In the genomic region with DNA sequence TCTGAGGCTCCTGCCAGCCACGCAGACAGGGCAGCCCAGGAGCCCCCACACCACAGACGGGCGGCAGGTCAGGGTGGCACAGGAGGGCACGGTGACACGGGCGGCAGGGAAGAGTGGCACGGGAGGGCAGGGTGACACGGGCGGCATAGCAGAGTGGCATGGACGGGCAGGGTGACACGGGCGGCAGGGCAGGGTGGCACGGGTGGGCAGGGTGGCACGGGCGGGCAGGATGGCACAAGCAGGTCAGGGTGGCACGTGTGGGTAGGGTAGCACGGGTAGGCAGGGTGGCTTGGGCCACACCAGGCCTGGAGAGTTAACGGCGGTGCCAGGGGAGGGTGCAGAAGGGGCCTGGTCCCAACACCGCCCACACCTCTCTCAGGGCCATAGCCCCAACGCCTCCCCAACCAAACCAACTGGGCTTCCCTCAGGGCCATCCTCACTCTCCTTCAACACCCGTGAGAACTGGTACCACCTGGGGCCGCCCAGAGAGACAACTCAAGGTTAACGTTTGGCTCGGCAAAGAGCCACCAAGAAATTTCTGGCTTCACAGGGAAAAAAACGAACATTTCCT, we compare ENCODE assay signal across 2 cellular contexts.
TF ChIP-seq lines count a peak whose summit lies in the region.

No MANE protein-coding gene starts in this region.

TF ChIP-seq in SK-N-SH, 30 proteins besides CTCF, POLR2A, EP300 and RAD21:
- TF ChIP-seq, protein P1, sequence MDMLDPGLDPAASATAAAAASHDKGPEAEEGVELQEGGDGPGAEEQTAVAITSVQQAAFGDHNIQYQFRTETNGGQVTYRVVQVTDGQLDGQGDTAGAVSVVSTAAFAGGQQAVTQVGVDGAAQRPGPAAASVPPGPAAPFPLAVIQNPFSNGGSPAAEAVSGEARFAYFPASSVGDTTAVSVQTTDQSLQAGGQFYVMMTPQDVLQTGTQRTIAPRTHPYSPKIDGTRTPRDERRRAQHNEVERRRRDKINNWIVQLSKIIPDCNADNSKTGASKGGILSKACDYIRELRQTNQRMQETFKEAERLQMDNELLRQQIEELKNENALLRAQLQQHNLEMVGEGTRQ (IDR thresholded peaks at IDR 0.05; ENCODE audit: borderline replicate concordance, low read depth, low read length) = no peak
- TF ChIP-seq JUND (IDR thresholded peaks at IDR 0.05) (no peak), RCOR1 (IDR thresholded peaks at IDR 0.05; ENCODE audit: low read length) (no peak), NFIC (IDR thresholded peaks at IDR 0.05; ENCODE audit: borderline replicate concordance) (no peak), FOXJ3 (CRISPR knock-in tag; IDR thresholded peaks at IDR 0.05) (no peak), TCF12 (IDR thresholded peaks at IDR 0.05) (no peak), ELF1 (IDR thresholded peaks at IDR 0.05) (no peak), YY1 (IDR thresholded peaks at IDR 0.05; ENCODE audit: low read depth) (no peak), SMC3 (IDR thresholded peaks at IDR 0.05; ENCODE audit: low read depth, low read length) (no peak), EZH2phosphoT487 (IDR thresholded peaks at IDR 0.05; ENCODE audit: borderline replicate concordance, low read depth) (no peak), FOSL2 (IDR thresholded peaks at IDR 0.05; ENCODE audit: borderline replicate concordance, low read depth) (no peak), SIN3A (IDR thresholded peaks at IDR 0.05; ENCODE audit: borderline replicate concordance, low read depth, low read length) (no peak), CHD2 (IDR thresholded peaks at IDR 0.05; ENCODE audit: low read length, partially characterized antibody) (no peak), GABPA (IDR thresholded peaks at IDR 0.05; ENCODE audit: low read depth) (no peak)
- TF ChIP-seq, protein P2, sequence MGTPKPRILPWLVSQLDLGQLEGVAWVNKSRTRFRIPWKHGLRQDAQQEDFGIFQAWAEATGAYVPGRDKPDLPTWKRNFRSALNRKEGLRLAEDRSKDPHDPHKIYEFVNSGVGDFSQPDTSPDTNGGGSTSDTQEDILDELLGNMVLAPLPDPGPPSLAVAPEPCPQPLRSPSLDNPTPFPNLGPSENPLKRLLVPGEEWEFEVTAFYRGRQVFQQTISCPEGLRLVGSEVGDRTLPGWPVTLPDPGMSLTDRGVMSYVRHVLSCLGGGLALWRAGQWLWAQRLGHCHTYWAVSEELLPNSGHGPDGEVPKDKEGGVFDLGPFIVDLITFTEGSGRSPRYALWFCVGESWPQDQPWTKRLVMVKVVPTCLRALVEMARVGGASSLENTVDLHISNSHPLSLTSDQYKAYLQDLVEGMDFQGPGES (IDR thresholded peaks at IDR 0.05; ENCODE audit: low read depth, low read length) = no peak
- TF ChIP-seq, protein P3, sequence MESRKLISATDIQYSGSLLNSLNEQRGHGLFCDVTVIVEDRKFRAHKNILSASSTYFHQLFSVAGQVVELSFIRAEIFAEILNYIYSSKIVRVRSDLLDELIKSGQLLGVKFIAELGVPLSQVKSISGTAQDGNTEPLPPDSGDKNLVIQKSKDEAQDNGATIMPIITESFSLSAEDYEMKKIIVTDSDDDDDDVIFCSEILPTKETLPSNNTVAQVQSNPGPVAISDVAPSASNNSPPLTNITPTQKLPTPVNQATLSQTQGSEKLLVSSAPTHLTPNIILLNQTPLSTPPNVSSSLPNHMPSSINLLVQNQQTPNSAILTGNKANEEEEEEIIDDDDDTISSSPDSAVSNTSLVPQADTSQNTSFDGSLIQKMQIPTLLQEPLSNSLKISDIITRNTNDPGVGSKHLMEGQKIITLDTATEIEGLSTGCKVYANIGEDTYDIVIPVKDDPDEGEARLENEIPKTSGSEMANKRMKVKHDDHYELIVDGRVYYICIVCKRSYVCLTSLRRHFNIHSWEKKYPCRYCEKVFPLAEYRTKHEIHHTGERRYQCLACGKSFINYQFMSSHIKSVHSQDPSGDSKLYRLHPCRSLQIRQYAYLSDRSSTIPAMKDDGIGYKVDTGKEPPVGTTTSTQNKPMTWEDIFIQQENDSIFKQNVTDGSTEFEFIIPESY (IDR thresholded peaks at IDR 0.05; ENCODE audit: borderline replicate concordance, low read depth) = no peak
- TF ChIP-seq, protein P4, sequence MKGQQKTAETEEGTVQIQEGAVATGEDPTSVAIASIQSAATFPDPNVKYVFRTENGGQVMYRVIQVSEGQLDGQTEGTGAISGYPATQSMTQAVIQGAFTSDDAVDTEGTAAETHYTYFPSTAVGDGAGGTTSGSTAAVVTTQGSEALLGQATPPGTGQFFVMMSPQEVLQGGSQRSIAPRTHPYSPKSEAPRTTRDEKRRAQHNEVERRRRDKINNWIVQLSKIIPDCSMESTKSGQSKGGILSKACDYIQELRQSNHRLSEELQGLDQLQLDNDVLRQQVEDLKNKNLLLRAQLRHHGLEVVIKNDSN (IDR thresholded peaks at IDR 0.05; ENCODE audit: borderline replicate concordance, low read depth) = no peak

TF ChIP-seq in SK-N-SH treated with all-trans-retinoic acid at 6 μM for 48 hours, 23 proteins besides CTCF, POLR2A, EP300 and RAD21 (continued from another document):
- TF ChIP-seq, protein P5, sequence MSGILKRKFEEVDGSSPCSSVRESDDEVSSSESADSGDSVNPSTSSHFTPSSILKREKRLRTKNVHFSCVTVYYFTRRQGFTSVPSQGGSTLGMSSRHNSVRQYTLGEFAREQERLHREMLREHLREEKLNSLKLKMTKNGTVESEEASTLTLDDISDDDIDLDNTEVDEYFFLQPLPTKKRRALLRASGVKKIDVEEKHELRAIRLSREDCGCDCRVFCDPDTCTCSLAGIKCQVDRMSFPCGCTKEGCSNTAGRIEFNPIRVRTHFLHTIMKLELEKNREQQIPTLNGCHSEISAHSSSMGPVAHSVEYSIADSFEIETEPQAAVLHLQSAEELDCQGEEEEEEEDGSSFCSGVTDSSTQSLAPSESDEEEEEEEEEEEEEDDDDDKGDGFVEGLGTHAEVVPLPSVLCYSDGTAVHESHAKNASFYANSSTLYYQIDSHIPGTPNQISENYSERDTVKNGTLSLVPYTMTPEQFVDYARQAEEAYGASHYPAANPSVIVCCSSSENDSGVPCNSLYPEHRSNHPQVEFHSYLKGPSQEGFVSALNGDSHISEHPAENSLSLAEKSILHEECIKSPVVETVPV (CRISPR knock-in tag; IDR thresholded peaks at IDR 0.05) = no peak
- TF ChIP-seq TOX (CRISPR knock-in tag; IDR thresholded peaks at IDR 0.05; ENCODE audit: borderline replicate concordance) (no peak), PPARA (CRISPR knock-in tag; IDR thresholded peaks at IDR 0.05; ENCODE audit: borderline replicate concordance) (no peak), ZFP3 (CRISPR knock-in tag; IDR thresholded peaks at IDR 0.05) (no peak), ESRRG (CRISPR knock-in tag; IDR thresholded peaks at IDR 0.05) (no peak), GLIS3 (CRISPR knock-in tag; IDR thresholded peaks at IDR 0.05) (no peak), TCF4 (CRISPR knock-in tag; IDR thresholded peaks at IDR 0.05; ENCODE audit: borderline replicate concordance) (no peak), ZNF8 (CRISPR knock-in tag; IDR thresholded peaks at IDR 0.05) (no peak), ZFP30 (CRISPR knock-in tag; IDR thresholded peaks at IDR 0.05) (no peak)
- TF ChIP-seq, protein P6, sequence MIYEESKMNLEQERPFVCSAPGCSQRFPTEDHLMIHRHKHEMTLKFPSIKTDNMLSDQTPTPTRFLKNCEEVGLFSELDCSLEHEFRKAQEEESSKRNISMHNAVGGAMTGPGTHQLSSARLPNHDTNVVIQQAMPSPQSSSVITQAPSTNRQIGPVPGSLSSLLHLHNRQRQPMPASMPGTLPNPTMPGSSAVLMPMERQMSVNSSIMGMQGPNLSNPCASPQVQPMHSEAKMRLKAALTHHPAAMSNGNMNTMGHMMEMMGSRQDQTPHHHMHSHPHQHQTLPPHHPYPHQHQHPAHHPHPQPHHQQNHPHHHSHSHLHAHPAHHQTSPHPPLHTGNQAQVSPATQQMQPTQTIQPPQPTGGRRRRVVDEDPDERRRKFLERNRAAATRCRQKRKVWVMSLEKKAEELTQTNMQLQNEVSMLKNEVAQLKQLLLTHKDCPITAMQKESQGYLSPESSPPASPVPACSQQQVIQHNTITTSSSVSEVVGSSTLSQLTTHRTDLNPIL (CRISPR knock-in tag; IDR thresholded peaks at IDR 0.05; ENCODE audit: low read depth) = no peak
